28 cellular contexts compared by ENCODE assay signal in genomic region chr6:2414885-2415523, GRCh38.
DNase-seq lines count a peak whose midpoint lies in the region; ATAC-seq, FAIRE-seq and TF ChIP-seq lines count a peak whose summit lies in the region.
"Had no signal": no experiment of that assay in that cellular context is flagged by ENCODE, and none has a peak within 500 bp of the region (broad histone marks: within the 10 kb centered on the region; RNA-seq: fewer than 3 reads in every experiment).

No MANE protein-coding gene starts in this region.

- no peak overlapping the region for H3K27ac Mint-ChIP-seq in osteocyte (ENCODE audit: unreplicated experiment)
- H3K27ac Mint-ChIP-seq: CD14-positive monocyte; CD4-positive, alpha-beta memory T cell; CD4-positive, CD25-positive, alpha-beta regulatory T cell; CD8-positive, alpha-beta memory T cell had no signal

- H3K4me3 Mint-ChIP-seq in osteocyte (ENCODE audit: unreplicated experiment), result no peak overlapping the region
- H3K4me3 Mint-ChIP-seq: CD14-positive monocyte; CD4-positive, alpha-beta memory T cell; CD4-positive, CD25-positive, alpha-beta regulatory T cell; CD8-positive, alpha-beta memory T cell had no signal

- H3K4me1 ChIP-seq in RWPE2 (ENCODE audit: insufficient read depth, poor library complexity, severe bottlenecking) (no peaks in the 10 kb centered on the region), K562 (replicated peaks in 1 of 2; ENCODE audit: control insufficient read depth in 2 of 2, insufficient read depth in 2 of 2, low read length in 2 of 2) (no peaks in the 10 kb centered on the region), tibial artery (peaks cover 0 to 12% (median 0%) of the 10 kb centered on the region in 4 donors), heart right ventricle (no peaks in the 10 kb centered on the region), neuronal stem cell (ENCODE audit: control insufficient read depth in 2 of 2, insufficient read depth in 1 of 2, low read depth in 1 of 2, low read length in 2 of 2) (no peaks in the 10 kb centered on the region), esophagus muscularis mucosa (no peaks in the 10 kb centered on the region)
- H3K4me1 ChIP-seq: BE2C, BLaER1 had no signal

- no peaks in the 10 kb centered on the region for H3K36me3 ChIP-seq in RWPE2 (ENCODE audit: low read depth)
- no peaks in the 10 kb centered on the region for H3K36me3 ChIP-seq in K562 (ENCODE audit: control insufficient read depth, insufficient read depth, low read length)
- H3K36me3 ChIP-seq in tibial artery, result no peaks in the 10 kb centered on the region
- peaks cover 0 to 9% (median 0%) of the 10 kb centered on the region in 9 donors for H3K36me3 ChIP-seq in heart right ventricle
- H3K36me3 ChIP-seq in neuronal stem cell (replicated peaks in 1 of 2; ENCODE audit: control insufficient read depth in 2 of 2, insufficient read depth in 2 of 2, low read length in 2 of 2), result no peaks in the 10 kb centered on the region
- H3K36me3 ChIP-seq in esophagus muscularis mucosa, result peaks cover 0 to 5% (median 0%) of the 10 kb centered on the region in 4 donors
- H3K36me3 ChIP-seq: BE2C, BLaER1 had no signal

- no peak overlapping the region for H2BK12ac ChIP-seq in neuronal stem cell (ENCODE audit: low read length)

- no peak overlapping the region for H4K8ac ChIP-seq in neuronal stem cell (ENCODE audit: low read depth, low read length)

- no peak overlapping the region for H3K14ac ChIP-seq in neuronal stem cell (ENCODE audit: low read length)

- no peak overlapping the region for H3K23ac ChIP-seq in neuronal stem cell (ENCODE audit: low read depth, low read length, poor library complexity)

- no peaks in the 10 kb centered on the region for H4K20me1 ChIP-seq in K562 (replicated peaks; ENCODE audit: control insufficient read depth, insufficient read depth, low read length)
- H4K20me1 ChIP-seq: BLaER1 had no signal

- H4K91ac ChIP-seq in neuronal stem cell (ENCODE audit: low read depth, low read length, poor library complexity), result no peak overlapping the region

- TF ChIP-seq EP300 in K562 (IDR thresholded peaks at IDR 0.05; ENCODE audit: low read length) (no peak), esophagus muscularis mucosa (IDR thresholded peaks at IDR 0.05) (no peak)

- intact Hi-C loops in K562 (cut with micrococcal nuclease) (no loop called here), tibial artery (cut with DNase I; ENCODE audit: low total_unique reads) (no loop called here), heart right ventricle (cut with DNase I) (no loop called here), esophagus muscularis mucosa (cut with DNase I) (no loop called here)

- no peak overlapping the region for H3K4me2 ChIP-seq in K562 (ENCODE audit: insufficient read depth, low read length)
- no peak overlapping the region for H3K4me2 ChIP-seq in neuronal stem cell (ENCODE audit: insufficient read depth, low read length, poor library complexity, severe bottlenecking)
- H3K4me2 ChIP-seq: BLaER1 had no signal

- CTCF ChIA-PET in K562 (lab: Yijun Ruan, JAX; ENCODE audit: low intra/inter-chr PET ratio), result interaction anchor here (0.7 kb wide), 1 partner anchor 58 kb away, joined by 3 read pairs; no protein-coding TSS in a partner anchor

- H2AFZ ChIP-seq in K562 (ENCODE audit: low read depth, low read length) (no peak overlapping the region), neuronal stem cell (ENCODE audit: low read length) (no peak overlapping the region)

- H3K9ac ChIP-seq in K562 (ENCODE audit: insufficient read depth in 1 of 2, low read depth in 2 of 2, low read length in 2 of 2), result no peak overlapping the region
- no peak overlapping the region for H3K9ac ChIP-seq in neuronal stem cell (ENCODE audit: low read depth, low read length, poor library complexity)
- H3K9ac ChIP-seq: BLaER1 had no signal

- H3K4me3 ChIP-seq in RWPE2 (ENCODE audit: severe bottlenecking) (no peak overlapping the region), K562 (no peak overlapping the region), tibial artery (no peak overlapping the region), heart right ventricle (no peak overlapping the region), neuronal stem cell (ENCODE audit: low read length in 2 of 2) (no peak overlapping the region), esophagus muscularis mucosa (no peak overlapping the region)
- H3K4me3 ChIP-seq: BLaER1, GM12878 had no signal

- no peak overlapping the region for H3K4ac ChIP-seq in neuronal stem cell (ENCODE audit: low read length)

- TF ChIP-seq POLR2A in K562 (conservative IDR thresholded peaks at IDR 0.05) (no peak), esophagus muscularis mucosa (IDR thresholded peaks at IDR 0.05; ENCODE audit: low read depth) (no peak)

- no TSS peak for BruUV-seq in K562 (replicated peaks; lab: Mats Ljungman, UMichigan)

- H3K27ac ChIP-seq in RWPE2 (ENCODE audit: poor library complexity, severe bottlenecking) (no peak overlapping the region), K562 (ENCODE audit: extremely low read depth, low read depth, low read length) (no peak overlapping the region), tibial artery (peak overlapping the region; percentile 43 to 52), heart right ventricle (no peak overlapping the region), neuronal stem cell (replicated peaks; ENCODE audit: low read length) (no peak overlapping the region), esophagus muscularis mucosa (replicated peaks in 1 of 4) (no peak overlapping the region)
- H3K27ac ChIP-seq: BLaER1 had no signal

- H3K9me3 ChIP-seq in RWPE2 (ENCODE audit: severe bottlenecking) (no peaks in the 10 kb centered on the region), K562 (replicated peaks; ENCODE audit: control insufficient read depth, insufficient read depth, low read depth, low read length) (no peaks in the 10 kb centered on the region), tibial artery (no peaks in the 10 kb centered on the region), heart right ventricle (peaks cover 0 to 2% (median 0%) of the 10 kb centered on the region in 11 donors), neuronal stem cell (replicated peaks in 1 of 2; ENCODE audit: control insufficient read depth in 2 of 2, insufficient read depth in 1 of 2, low read depth in 1 of 2, low read length in 2 of 2) (no peaks in the 10 kb centered on the region), esophagus muscularis mucosa (no peaks in the 10 kb centered on the region)
- H3K9me3 ChIP-seq: BE2C, BLaER1 had no signal

- no peaks in the 10 kb centered on the region for H3K79me2 ChIP-seq in K562 (ENCODE audit: control insufficient read depth, insufficient read depth, low read length)

- H3K9me1 ChIP-seq in K562 (ENCODE audit: control insufficient read depth, insufficient read depth, low read length), result no peaks in the 10 kb centered on the region

- ATAC-seq in RWPE2 (ENCODE audit: low read depth) (no peak), K562 (no peak), heart right ventricle (no peak), HG02884 (IDR thresholded peaks at IDR 0.05; ENCODE audit: unreplicated experiment) (no peak)
- ATAC-seq: GM12878 had no signal

- peak; percentile 9 for DNase-seq in RWPE2 (ENCODE audit: low spot score)
- DNase-seq in K562 (ENCODE audit: extremely low read depth in 1 of 4, low spot score in 3 of 4), result no peak
- peak; percentile 13 for DNase-seq in osteocyte (ENCODE audit: extremely low spot score, unreplicated experiment)
- no peak for DNase-seq in tibial artery
- no peak for DNase-seq in heart right ventricle
- no peak for DNase-seq in neuronal stem cell (ENCODE audit: low spot score)
- DNase-seq in esophagus muscularis mucosa (ENCODE audit: extremely low spot score), result no peak
- DNase-seq: 8988T; ACHN; BE2C; C1 segment of cervical spinal cord; CD4-positive, alpha-beta memory T cell; CD4-positive, CD25-positive, alpha-beta regulatory T cell; CD8-positive, alpha-beta memory T cell; COR-L47; DMS 273 treated with DMSO at 0.1 percent for 48 hours; DMS153; DMS53; DMS79; DND-41; EL; GDM1 had no signal

- H3K9me3 Mint-ChIP-seq in osteocyte (ENCODE audit: unreplicated experiment), result no peaks in the 10 kb centered on the region

- no peak overlapping the region for H2AK5ac ChIP-seq in neuronal stem cell (ENCODE audit: low read depth, low read length)

- H3K27me3 Mint-ChIP-seq in osteocyte (ENCODE audit: unreplicated experiment), result no peaks in the 10 kb centered on the region
- H3K27me3 Mint-ChIP-seq: CD4-positive, alpha-beta memory T cell had no signal

- H2BK15ac ChIP-seq in neuronal stem cell (ENCODE audit: low read length), result no peak overlapping the region

- H3K4me1 Mint-ChIP-seq in osteocyte (ENCODE audit: unreplicated experiment), result peaks cover 9% of the 10 kb centered on the region
- H3K4me1 Mint-ChIP-seq: CD4-positive, alpha-beta memory T cell; CD4-positive, CD25-positive, alpha-beta regulatory T cell; CD8-positive, alpha-beta memory T cell had no signal

- H3K18ac ChIP-seq in neuronal stem cell (ENCODE audit: low read length), result no peak overlapping the region

- H3K27me3 ChIP-seq in RWPE2 (ENCODE audit: insufficient read depth, poor library complexity, severe bottlenecking) (no peaks in the 10 kb centered on the region), K562 (ENCODE audit: control insufficient read depth in 2 of 2, insufficient read depth in 2 of 2, low read length in 2 of 2) (peaks cover 6 to 16% of the 10 kb centered on the region in 2 experiments; a peak in 3 of 5 replicates), tibial artery (no peaks in the 10 kb centered on the region), heart right ventricle (no peaks in the 10 kb centered on the region), neuronal stem cell (ENCODE audit: control insufficient read depth in 3 of 3, insufficient read depth in 3 of 3, low read depth in 1 of 3, low read length in 3 of 3) (no peaks in the 10 kb centered on the region), esophagus muscularis mucosa (no peaks in the 10 kb centered on the region)
- H3K27me3 ChIP-seq: BE2C, BLaER1 had no signal

- TF ChIP-seq RAD21 in K562 (CRISPR knock-in tag; conservative IDR thresholded peaks at IDR 0.05 in 1 of 2, IDR thresholded peaks at IDR 0.05 in 1 of 2), result no peak

- FAIRE-seq in K562 (lab: Jason Lieb, UNC), result no peak
- FAIRE-seq: A204.1, GM12878, GM18507 had no signal

- in situ Hi-C loops in K562 (cut with MboI), result no loop called here

- POLR2A ChIA-PET in K562 (lab: Yijun Ruan, JAX), result interaction anchor here (0.7 kb wide), 1 partner anchor 17 kb away, joined by 3 read pairs; no protein-coding TSS in a partner anchor

- H2BK120ac ChIP-seq in neuronal stem cell (ENCODE audit: low read depth, low read length), result no peak overlapping the region

- no peaks in the 10 kb centered on the region for H3K79me1 ChIP-seq in neuronal stem cell (ENCODE audit: low read depth, low read length)

- 4% methylated on average over 17 of the region's 17 CpGs for WGBS in K562 (ENCODE audit: insufficient coverage, low coverage, missing lambda C conversion rate)
- WGBS in heart right ventricle, 2 donors, result 95% methylated on average over 17 of the region's 17 CpGs
- no CpG with 5 or more reads among the region's 17 CpGs for WGBS in neuronal stem cell (ENCODE audit: extremely low coverage in 2 of 2, insufficient read length in 2 of 2, insufficient replicate concordance in 1 of 2), 2 donors
- 86% methylated on average over 17 of the region's 17 CpGs for WGBS in esophagus muscularis mucosa

- TF ChIP-seq CTCF in RWPE2 (IDR thresholded peaks at IDR 0.05; ENCODE audit: poor library complexity, severe bottlenecking), result no peak
- no peak for TF ChIP-seq CTCF in K562 (IDR thresholded peaks at IDR 0.05 in 2 of 3, conservative IDR thresholded peaks at IDR 0.05 in 1 of 3; ENCODE audit: insufficient read depth in 2 of 3, low read depth in 1 of 3, low read length in 3 of 3)
- TF ChIP-seq CTCF in osteocyte (IDR thresholded peaks at IDR 0.05), result no peak
- no peak for TF ChIP-seq CTCF in tibial artery (IDR thresholded peaks at IDR 0.05)
- no peak for TF ChIP-seq CTCF in heart right ventricle (IDR thresholded peaks at IDR 0.05)
- TF ChIP-seq CTCF in esophagus muscularis mucosa (IDR thresholded peaks at IDR 0.05), result no peak

- no peak overlapping the region for H2BK5ac ChIP-seq in neuronal stem cell (ENCODE audit: low read length)

- H3K36me3 Mint-ChIP-seq in osteocyte (ENCODE audit: unreplicated experiment), result no peaks in the 10 kb centered on the region
- H3K36me3 Mint-ChIP-seq: CD14-positive monocyte; CD4-positive, CD25-positive, alpha-beta regulatory T cell had no signal

Comparison
In these comparisons a context has a peak if more than half of its experiments do, and no peak if none do; other contexts are left out.
1. DNase-seq: peak in RWPE2 (single experiment) and osteocyte (single experiment); none in K562 (0 of 4), tibial artery (0 of 2), heart right ventricle (0 of 2), neuronal stem cell (single experiment) and esophagus muscularis mucosa (single experiment).
2. H3K27ac ChIP-seq: peak in tibial artery (2 of 2); none in RWPE2 (single experiment), K562 (single experiment), heart right ventricle (0 of 10), neuronal stem cell (single experiment) and esophagus muscularis mucosa (0 of 4).